In genomic region chr3:68306571-68306970, GRCh38 we compare ENCODE assay signal across 13 cellular contexts.
A peak's percentile ranks its signal among the peaks of the same experiment; 100 is the strongest.
DNase-seq lines count a peak whose midpoint lies in the region; ATAC-seq and TF ChIP-seq lines count a peak whose summit lies in the region.
"Had no signal": no experiment of that assay in that cellular context is flagged by ENCODE, and none has a peak within 500 bp of the region (broad histone marks: within the 10 kb centered on the region; RNA-seq: fewer than 3 reads in every experiment).

No MANE protein-coding gene starts in this region.

- no peak overlapping the region for H3K27ac ChIP-seq in CD4-positive, alpha-beta memory T cell (ENCODE audit: low read depth, low read length)
- H3K27ac ChIP-seq in H9 (ENCODE audit: insufficient read length, low read depth, low read length) (no peak overlapping the region), SJCRH30 (no peak overlapping the region), left ventricle myocardium inferior (replicated peaks) (no peak overlapping the region)
- H3K27ac ChIP-seq: esophagus muscularis mucosa, PC-9 had no signal

- H3K36me3 Mint-ChIP-seq in CD4-positive, alpha-beta memory T cell: peaks cover 8 to 10% of the 10 kb centered on the region in 2 donors
- H3K36me3 Mint-ChIP-seq in H9 (ENCODE audit: insufficient read depth in 1 of 3, low read depth in 3 of 3): no peaks in the 10 kb centered on the region
- H3K36me3 Mint-ChIP-seq: IgD-negative memory B cell had no signal

- H3K27me3 ChIP-seq in CD4-positive, alpha-beta memory T cell (ENCODE audit: insufficient read depth, low read length): no peaks in the 10 kb centered on the region
- H3K27me3 ChIP-seq in H9 (ENCODE audit: insufficient read depth, low read length) (no peaks in the 10 kb centered on the region), SJCRH30 (no peaks in the 10 kb centered on the region), left ventricle myocardium inferior (ENCODE audit: low read depth) (no peaks in the 10 kb centered on the region)
- H3K27me3 ChIP-seq: esophagus muscularis mucosa had no signal

- H3K27me3 Mint-ChIP-seq in CD4-positive, alpha-beta memory T cell: no peaks in the 10 kb centered on the region
- no peaks in the 10 kb centered on the region for H3K27me3 Mint-ChIP-seq in H9 (ENCODE audit: low read depth)
- H3K27me3 Mint-ChIP-seq: activated B cell treated with CpG ODN at 0.5 μM for 24 hours, IgD-negative memory B cell had no signal

- H2BK120ac ChIP-seq in H9 (ENCODE audit: low read depth, low read length, poor library complexity, severe bottlenecking): no peak overlapping the region

- POLR2A ChIA-PET in CD4-positive, alpha-beta memory T cell (lab: Charles Lee; ENCODE audit: partially characterized antibody): no interaction called here

- no peaks in the 10 kb centered on the region for H3K79me2 ChIP-seq in H9 (ENCODE audit: insufficient read depth, low read length)

- H4K91ac ChIP-seq in H9 (ENCODE audit: insufficient read length, low read depth, low read length): no peak overlapping the region

- H4K20me1 ChIP-seq in H9 (ENCODE audit: control insufficient read depth, insufficient read depth, insufficient read length): no peaks in the 10 kb centered on the region

- H2BK5ac ChIP-seq in H9 (ENCODE audit: insufficient read length, low read length): no peak overlapping the region

- H3K36me3 ChIP-seq in CD4-positive, alpha-beta memory T cell (ENCODE audit: insufficient read depth, low read length): no peaks in the 10 kb centered on the region
- H3K36me3 ChIP-seq in SJCRH30: no peaks in the 10 kb centered on the region
- H3K36me3 ChIP-seq in left ventricle myocardium inferior: no peaks in the 10 kb centered on the region
- H3K36me3 ChIP-seq: esophagus muscularis mucosa had no signal

- CTCF ChIA-PET in CD4-positive, alpha-beta memory T cell (lab: Charles Lee; ENCODE audit: partially characterized antibody): interaction anchor here (1.9 kb wide), 1 partner anchor 1193 kb away, joined by 5 read pairs; no protein-coding TSS in a partner anchor

- DNase-seq in CD4-positive, alpha-beta memory T cell: peak in 4 of 5 donors; percentile 6 to 24 (median 15)
- peak; percentile 32 for DNase-seq in H9
- DNase-seq in SJCRH30: peak; percentile 33 to 68
- DNase-seq in kidney glomerular epithelial cell (lab: John Stamatoyannopoulos, UW): peak; percentile 20
- no peak for DNase-seq in activated gamma-delta T cell (lab: John Stamatoyannopoulos, UW)
- no peak for DNase-seq in NCI-H146 (lab: John Stamatoyannopoulos, UW)
- DNase-seq in left ventricle myocardium inferior: no peak
- DNase-seq: activated B cell treated with CpG ODN at 0.5 μM for 24 hours, aorta had no signal

- no peak overlapping the region for H4K8ac ChIP-seq in H9 (replicated peaks; ENCODE audit: insufficient read length, low read depth, low read length)

- no peak overlapping the region for H3K4ac ChIP-seq in H9 (ENCODE audit: low read depth, low read length)

- no peak overlapping the region for H3K56ac ChIP-seq in H9 (ENCODE audit: insufficient read length, low read depth, low read length)

- WGBS in H9 (ENCODE audit: extremely low coverage, insufficient read length, low lambda C conversion rate): no CpG with 5 or more reads among the region's 2 CpGs

- H3K4me2 ChIP-seq in H9 (ENCODE audit: insufficient read depth, insufficient read length, low read length): no peak overlapping the region
- H3K4me2 ChIP-seq: PC-9 had no signal

- no peaks in the 10 kb centered on the region for H3K4me1 Mint-ChIP-seq in CD4-positive, alpha-beta memory T cell
- peaks cover 0 to 5% of the 10 kb centered on the region in 2 experiments; a peak in 2 of 4 replicates for H3K4me1 Mint-ChIP-seq in H9
- H3K4me1 Mint-ChIP-seq: activated B cell treated with CpG ODN at 0.5 μM for 24 hours, IgD-negative memory B cell had no signal

- no peak overlapping the region for H3K9ac ChIP-seq in H9 (ENCODE audit: extremely low read depth, insufficient read length, low read length)

- no peak overlapping the region for H3K27ac Mint-ChIP-seq in CD4-positive, alpha-beta memory T cell
- no peak overlapping the region; a peak in 1 of 7 replicates for H3K27ac Mint-ChIP-seq in H9
- H3K27ac Mint-ChIP-seq: activated B cell treated with CpG ODN at 0.5 μM for 24 hours, IgD-negative memory B cell had no signal

- no peak overlapping the region for H2BK15ac ChIP-seq in H9 (ENCODE audit: low read depth, low read length)

- H3K4me3 Mint-ChIP-seq in CD4-positive, alpha-beta memory T cell: no peak overlapping the region
- no peak overlapping the region for H3K4me3 Mint-ChIP-seq in H9
- H3K4me3 Mint-ChIP-seq: activated B cell treated with CpG ODN at 0.5 μM for 24 hours, IgD-negative memory B cell had no signal

- no peak for ATAC-seq in HG03432 (IDR thresholded peaks at IDR 0.05; ENCODE audit: unreplicated experiment)

- no peak overlapping the region for H4K5ac ChIP-seq in H9 (ENCODE audit: insufficient read length, low read depth, low read length)

- no peak overlapping the region for H3K18ac ChIP-seq in H9 (ENCODE audit: insufficient read length, low read depth, low read length)

- H2BK20ac ChIP-seq in H9 (ENCODE audit: low read depth, low read length, poor library complexity, severe bottlenecking): no peak overlapping the region

- no peak overlapping the region for H2AK5ac ChIP-seq in H9 (ENCODE audit: insufficient read length, low read length)

- H3K4me1 ChIP-seq in CD4-positive, alpha-beta memory T cell (ENCODE audit: insufficient read depth, low read length): no peaks in the 10 kb centered on the region
- H3K4me1 ChIP-seq in H9 (ENCODE audit: insufficient read depth, low read length) (no peaks in the 10 kb centered on the region), SJCRH30 (no peaks in the 10 kb centered on the region), left ventricle myocardium inferior (no peaks in the 10 kb centered on the region)
- H3K4me1 ChIP-seq: esophagus muscularis mucosa had no signal

- no peak overlapping the region for H3K4me3 ChIP-seq in CD4-positive, alpha-beta memory T cell (ENCODE audit: low read length in 2 of 2)
- H3K4me3 ChIP-seq in SJCRH30 (no peak overlapping the region), left ventricle myocardium inferior (no peak overlapping the region)
- H3K4me3 ChIP-seq: esophagus muscularis mucosa, PC-9 had no signal

- H3K79me1 ChIP-seq in H9 (ENCODE audit: insufficient read depth, low read depth, low read length, poor library complexity, severe bottlenecking): no peaks in the 10 kb centered on the region

- intact Hi-C loops in CD4-positive, alpha-beta memory T cell (cut with micrococcal nuclease): no loop called here
- intact Hi-C loops in left ventricle myocardium inferior (cut with micrococcal nuclease): no loop called here

- H3K23ac ChIP-seq in H9 (ENCODE audit: insufficient read length, low read depth, low read length): no peak overlapping the region

- no peaks in the 10 kb centered on the region for H3K9me3 ChIP-seq in CD4-positive, alpha-beta memory T cell (ENCODE audit: control insufficient read depth in 1 of 2, low read length in 2 of 2)
- H3K9me3 ChIP-seq in H9 (ENCODE audit: control insufficient read depth, low read depth, low read length) (no peaks in the 10 kb centered on the region), SJCRH30 (replicated peaks) (no peaks in the 10 kb centered on the region), left ventricle myocardium inferior (replicated peaks) (no peaks in the 10 kb centered on the region)
- H3K9me3 ChIP-seq: esophagus muscularis mucosa had no signal

- no peak for TF ChIP-seq CTCF in H9 (conservative IDR thresholded peaks at IDR 0.05)
- TF ChIP-seq CTCF in left ventricle myocardium inferior (IDR thresholded peaks at IDR 0.05; ENCODE audit: borderline replicate concordance): no peak

- H2BK12ac ChIP-seq in H9 (ENCODE audit: insufficient read length, low read depth, low read length): no peak overlapping the region

- no peak overlapping the region for H3K14ac ChIP-seq in H9 (ENCODE audit: insufficient read depth, low read length)

- no peak overlapping the region for H3T11ph ChIP-seq in H9 (ENCODE audit: low read length)

- H2AFZ ChIP-seq in H9 (ENCODE audit: low read length): no peak overlapping the region
- H2AFZ ChIP-seq: PC-9 had no signal

- H3K9me3 Mint-ChIP-seq in CD4-positive, alpha-beta memory T cell: peaks cover 0 to 14% (median 5%) of the 10 kb centered on the region in 8 donors
- H3K9me3 Mint-ChIP-seq in H9: peaks cover 7 to 8% of the 10 kb centered on the region in 2 experiments; a peak in 4 of 5 replicates

- H3K23me2 ChIP-seq in H9 (ENCODE audit: insufficient read length, low read depth, low read length, poor library complexity, severe bottlenecking): no peaks in the 10 kb centered on the region

Comparison
In these comparisons a context has a peak if more than half of its experiments do, and no peak if none do; other contexts are left out.
1. DNase-seq: peak in CD4-positive, alpha-beta memory T cell (4 of 5), H9 (single experiment), SJCRH30 (2 of 2) and kidney glomerular epithelial cell (single experiment); none in activated gamma-delta T cell (single experiment), NCI-H146 (single experiment) and left ventricle myocardium inferior (single experiment).